In genomic region chr21:31731802-31732537, GRCh38 we compare ENCODE assay signal across 8 cellular contexts. TPM values are rescaled to one million over a fixed set of nuclear protein-coding genes. Genes with fewer than 3 reads are reported as not detected.
DNase-seq lines count a peak whose midpoint lies in the region; ATAC-seq, FAIRE-seq and TF ChIP-seq lines count a peak whose summit lies in the region.

Gene SCAF4 (minus strand): TSS chr21:31732118. CDS start chr21:31731692, 426 bp downstream.

- no peak for FAIRE-seq in kidney (lab: Jason Lieb, UNC)

- peak; percentile 99 for DNase-seq in AG20443 (ENCODE audit: low spot score)
- peak; percentile 90 for DNase-seq in NCI-H2227 treated with DMSO at 0.1 percent for 48 hours (lab: John Stamatoyannopoulos, UW)
- DNase-seq in activated CD4-positive, CD25-positive, alpha-beta regulatory T cell treated with anti-CD3 and anti-CD28 coated beads, Interleukin-2, amount 50 U/mL, for 16 hours (ENCODE audit: low read depth, low spot score): peak; percentile 63
- peak; percentile 88 for DNase-seq in cerebellar cortex (ENCODE audit: low spot score)
- peak; percentile 96 for DNase-seq in kidney
- DNase-seq in stimulated activated CD4-positive, alpha-beta T cell treated with anti-CD3 and anti-CD28 coated beads, Interleukin-15, amount 100 ng/mL, for 1 hour (ENCODE audit: low read depth in 1 of 2, low spot score in 1 of 2): peak; percentile 69 to 72

- H3K9ac ChIP-seq in kidney (ENCODE audit: low read length in 2 of 2): peak within 1 kb of the TSS; percentile 74 to 81

- H3K27ac ChIP-seq in kidney (ENCODE audit: low read depth in 2 of 2, low read length in 2 of 2): peak within 1 kb of the TSS; percentile 90 to 93

- intact Hi-C loops in kidney (cut with DNase I): no loop called here

- peaks cover 15 to 26% of the 10 kb centered on the region in 2 donors for H3K4me1 ChIP-seq in kidney (ENCODE audit: control insufficient read depth in 1 of 2, insufficient read depth in 1 of 2, low read depth in 1 of 2, low read length in 2 of 2)

- H3K9me3 ChIP-seq in kidney (ENCODE audit: control insufficient read depth in 1 of 2, low read length in 2 of 2): no peaks in the 10 kb centered on the region

- H3K4me3 ChIP-seq in kidney (ENCODE audit: low read length in 2 of 2): peak within 1 kb of the TSS; percentile 78 to 92

- no peak for TF ChIP-seq CTCF in kidney (IDR thresholded peaks at IDR 0.05; ENCODE audit: borderline replicate concordance, extremely low read depth, insufficient read depth)

- peak; percentile 79 for ATAC-seq in GM19025 (IDR thresholded peaks at IDR 0.05; ENCODE audit: low read depth, unreplicated experiment)
- peak; percentile 82 for ATAC-seq in HG03196 (IDR thresholded peaks at IDR 0.05; ENCODE audit: unreplicated experiment)

- no peaks in the 10 kb centered on the region for H3K36me3 ChIP-seq in kidney (ENCODE audit: control insufficient read depth in 1 of 2, insufficient read depth in 2 of 2, low read length in 2 of 2)

RNA-seq across cellular contexts. Expression of gene SCAF4, which starts in this region (rescaled TPM):
- total RNA-seq in kidney: 30.6 TPM
- 7.4 TPM for polyA plus RNA-seq in kidney (ENCODE audit: insufficient read depth, low read depth, low replicate concordance)

Comparison
In these comparisons a context has a peak if more than half of its experiments do, and no peak if none do; other contexts are left out.
1. Peak in every context shown above with its lines: DNase-seq, ATAC-seq, H3K4me3 ChIP-seq and H3K27ac ChIP-seq.